19 cellular contexts compared by ENCODE assay signal in genomic region chr10:34590802-34591201, GRCh38.
"Had no signal": no experiment of that assay in that cellular context is flagged by ENCODE, and none has a peak within 500 bp of the region (broad histone marks: within the 10 kb centered on the region; RNA-seq: fewer than 3 reads in every experiment).

No MANE protein-coding gene starts in this region.

- H3K36me3 ChIP-seq: SJSA1 had no signal

- FAIRE-seq: RCC 7860 had no signal

- H3K27me3 ChIP-seq: SJSA1 had no signal

- DNase-seq: KBM-7, MV-4-11, NCI-H1092, NCI-H1417 treated with DMSO at 0.1 percent for 48 hours, NCI-H1694, NCI-H187 treated with DMSO at 0.1 percent for 48 hours, NCI-H2029 treated with DMSO at 0.1 percent for 48 hours, NCI-H2171, NCI-H226, NCI-H446, NCI-H510A, NCI-H524 treated with DMSO at 0.1 percent for 48 hours, NCI-H82, Right ventricle myocardium superior, RPMI8226, SIG-M5 had no signal

- H3K27ac ChIP-seq: SJSA1, SK-N-MC had no signal

- H3K9me3 ChIP-seq: SJSA1 had no signal

- H3K4me3 ChIP-seq: SJSA1, SK-N-MC had no signal
